ENCODE assay signal across 1 cellular context in the genomic region with DNA sequence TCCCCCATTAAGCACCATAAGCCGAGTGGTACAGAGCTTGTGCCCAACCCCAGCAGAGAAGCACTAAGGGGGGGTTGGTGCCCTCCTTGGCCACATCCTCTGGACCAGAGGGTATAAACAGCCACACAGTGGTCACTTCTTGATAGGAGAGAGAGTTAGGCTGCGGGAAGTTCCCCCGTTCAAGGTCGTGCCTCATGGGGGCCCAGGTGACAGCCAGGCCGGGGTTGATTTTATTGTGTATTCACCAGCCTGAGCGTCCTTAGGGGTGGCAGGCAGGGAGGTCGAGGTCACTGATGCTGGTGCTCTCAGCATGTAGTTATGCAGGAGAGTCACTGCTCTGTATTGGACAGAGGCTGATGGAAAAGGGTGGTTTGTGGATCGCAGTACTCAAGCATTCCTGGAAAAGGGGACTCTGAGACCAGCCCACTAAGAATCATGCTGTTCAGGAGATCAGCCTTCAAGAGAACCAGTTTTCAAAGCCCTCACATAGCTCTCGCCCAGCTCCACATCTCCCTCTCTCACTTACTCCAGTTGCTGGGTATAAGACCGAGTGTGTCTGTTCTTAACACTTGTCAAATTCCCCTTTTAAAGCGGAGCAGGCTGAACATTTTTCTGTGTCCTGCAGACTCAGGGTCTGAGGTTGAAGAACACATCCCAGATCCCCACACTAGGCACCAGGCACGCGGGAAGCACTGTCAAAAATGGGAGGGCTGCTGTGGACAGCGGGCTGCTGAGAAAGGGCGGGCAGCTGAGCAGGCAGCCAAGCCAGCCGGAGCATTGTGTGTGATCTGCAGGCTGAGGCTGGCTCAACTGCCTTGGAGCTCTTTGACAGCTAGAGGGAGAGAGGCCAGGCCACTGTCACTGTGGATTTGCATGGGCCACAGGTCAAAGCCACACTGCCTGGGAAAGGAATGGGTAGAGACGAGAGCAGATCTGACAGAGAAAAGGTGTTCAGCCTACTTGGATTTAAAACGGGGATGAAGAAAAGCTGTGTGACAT.
TF ChIP-seq lines count a peak whose summit lies in the region.

No MANE protein-coding gene starts in this region.

TF ChIP-seq in WTC11, 78 proteins besides CTCF, POLR2A, EP300 and RAD21 (continued from another document):
- TF ChIP-seq ZBTB43 (CRISPR knock-in tag; IDR thresholded peaks at IDR 0.05) (no peak), HMGA2 (CRISPR knock-in tag; IDR thresholded peaks at IDR 0.05) (no peak), ATF3 (CRISPR knock-in tag; conservative IDR thresholded peaks at IDR 0.05) (no peak), NR2C2 (CRISPR knock-in tag; IDR thresholded peaks at IDR 0.05) (no peak), SMAD3 (CRISPR knock-in tag; IDR thresholded peaks at IDR 0.05; ENCODE audit: borderline replicate concordance) (no peak), USF2 (CRISPR knock-in tag; IDR thresholded peaks at IDR 0.05) (no peak), SOX15 (CRISPR knock-in tag; IDR thresholded peaks at IDR 0.05) (no peak)
- TF ChIP-seq, protein P1, sequence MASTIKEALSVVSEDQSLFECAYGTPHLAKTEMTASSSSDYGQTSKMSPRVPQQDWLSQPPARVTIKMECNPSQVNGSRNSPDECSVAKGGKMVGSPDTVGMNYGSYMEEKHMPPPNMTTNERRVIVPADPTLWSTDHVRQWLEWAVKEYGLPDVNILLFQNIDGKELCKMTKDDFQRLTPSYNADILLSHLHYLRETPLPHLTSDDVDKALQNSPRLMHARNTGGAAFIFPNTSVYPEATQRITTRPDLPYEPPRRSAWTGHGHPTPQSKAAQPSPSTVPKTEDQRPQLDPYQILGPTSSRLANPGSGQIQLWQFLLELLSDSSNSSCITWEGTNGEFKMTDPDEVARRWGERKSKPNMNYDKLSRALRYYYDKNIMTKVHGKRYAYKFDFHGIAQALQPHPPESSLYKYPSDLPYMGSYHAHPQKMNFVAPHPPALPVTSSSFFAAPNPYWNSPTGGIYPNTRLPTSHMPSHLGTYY (CRISPR knock-in tag; IDR thresholded peaks at IDR 0.05), result no peak
